ENCODE assay signal across 19 cellular contexts in the genomic region with DNA sequence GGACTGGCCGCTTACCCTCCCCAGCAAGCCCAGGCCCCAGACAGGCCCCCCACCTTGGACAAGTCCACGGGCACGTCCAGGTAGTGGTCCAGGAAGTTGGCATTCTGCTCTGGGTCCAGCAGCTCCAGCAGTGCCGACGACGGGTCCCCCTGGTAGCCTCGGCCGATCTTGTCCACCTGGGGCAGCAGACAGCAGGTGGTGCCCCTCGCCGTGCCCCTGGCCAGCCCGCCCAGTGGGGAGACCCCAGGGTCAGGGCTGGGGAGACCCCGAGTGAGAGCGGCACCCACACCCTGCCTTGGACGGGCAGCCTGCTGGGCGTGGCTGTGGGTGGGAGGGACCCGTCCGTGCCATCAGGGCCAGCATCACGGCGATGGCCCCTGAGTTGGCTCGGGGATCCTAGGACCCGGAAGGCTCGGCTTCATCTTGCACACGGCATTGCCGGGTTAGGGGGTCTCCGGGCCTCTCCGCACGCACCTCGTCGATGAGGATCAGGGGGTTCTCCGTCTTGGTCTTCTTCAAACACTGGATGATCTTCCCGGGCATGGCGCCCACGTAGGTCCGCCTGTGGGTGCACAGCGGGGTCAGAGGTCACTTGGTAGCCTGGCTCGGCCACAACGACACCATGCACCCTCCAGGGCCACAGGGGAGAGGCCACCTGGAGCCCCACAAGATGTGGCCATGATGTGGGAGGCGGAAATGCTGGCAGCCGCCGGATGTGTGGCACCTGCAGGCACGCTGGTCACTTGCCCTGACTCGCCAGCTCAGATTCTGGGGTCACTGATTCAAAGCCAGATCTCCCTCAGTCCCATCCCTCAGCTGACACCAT. TPM values are rescaled to one million over a fixed set of nuclear protein-coding genes. Genes with fewer than 3 reads are reported as not detected.
DNase-seq lines count a peak whose midpoint lies in the region; ATAC-seq, FAIRE-seq and TF ChIP-seq lines count a peak whose summit lies in the region.
"Had no signal": no experiment of that assay in that cellular context is flagged by ENCODE, and none has a peak within 500 bp of the region (broad histone marks: within the 10 kb centered on the region; RNA-seq: fewer than 3 reads in every experiment).

No MANE protein-coding gene starts in this region.

- H3K56ac ChIP-seq in H1 (replicated peaks; ENCODE audit: insufficient read length, low read depth, low read length): no peak overlapping the region

- H3K4me1 ChIP-seq in heart right ventricle: peaks cover 7 to 23% (median 19%) of the 10 kb centered on the region in 9 donors
- H3K4me1 ChIP-seq in H1 (replicated peaks in 1 of 4; ENCODE audit: control insufficient read depth in 3 of 4, insufficient read depth in 4 of 4, low read length in 3 of 4): no peaks in the 10 kb centered on the region; a peak in 1 of 7 replicates
- peaks cover 8 to 35% (median 24%) of the 10 kb centered on the region in 6 donors for H3K4me1 ChIP-seq in spleen
- peaks cover 0 to 13% (median 11%) of the 10 kb centered on the region in 4 donors for H3K4me1 ChIP-seq in transverse colon
- H3K4me1 ChIP-seq in testis: peaks cover 8% of the 10 kb centered on the region

- TF ChIP-seq EP300 in H1 (IDR thresholded peaks at IDR 0.05; ENCODE audit: borderline replicate concordance in 1 of 2, low read depth in 2 of 2, low read length in 2 of 2) (no peak), transverse colon (IDR thresholded peaks at IDR 0.05; ENCODE audit: low read depth) (no peak)

- H3K27ac ChIP-seq in heart right ventricle (no peak overlapping the region), H1 (ENCODE audit: low read depth, low read length) (no peak overlapping the region; the same call in 1 of the 2 replicates), spleen (peak overlapping the region in 1 of 8 donors; percentile 8), transverse colon (no peak overlapping the region), testis (no peak overlapping the region)
- H3K27ac ChIP-seq: prostate gland had no signal

- in situ Hi-C loops in transverse colon (cut with MboI; ENCODE audit: low pct_ligation_motif_present in 1 of 4, low pct_unique_long_range_greater_than_20kb in 1 of 4, low sequenced_read_pairs in 3 of 4): no loop called here

- no peaks in the 10 kb centered on the region for H3K27me3 ChIP-seq in heart right ventricle
- no peaks in the 10 kb centered on the region for H3K27me3 ChIP-seq in H1 (replicated peaks in 1 of 4; ENCODE audit: control insufficient read depth in 3 of 4, extremely low read depth in 1 of 4, insufficient read depth in 3 of 4, low read length in 3 of 4)
- H3K27me3 ChIP-seq in spleen (replicated peaks in 1 of 7): no peaks in the 10 kb centered on the region
- no peaks in the 10 kb centered on the region for H3K27me3 ChIP-seq in transverse colon
- no peaks in the 10 kb centered on the region for H3K27me3 ChIP-seq in testis

- H2BK120ac ChIP-seq in H1 (replicated peaks; ENCODE audit: low read depth, low read length): no peak overlapping the region

- no peak overlapping the region for H2AFZ ChIP-seq in H1 (ENCODE audit: low read length)

- H3K9ac ChIP-seq in H1 (replicated peaks in 1 of 4; ENCODE audit: extremely low read depth in 1 of 4, low read depth in 3 of 4, low read length in 3 of 4): no peak overlapping the region

- H4K8ac ChIP-seq in H1 (ENCODE audit: extremely low read depth, insufficient read depth, low read length): no peak overlapping the region; the same call in none of the 2 replicates

- TF ChIP-seq RAD21 in H1 (IDR thresholded peaks at IDR 0.05 in 1 of 2, conservative IDR thresholded peaks at IDR 0.05 in 1 of 2; ENCODE audit: low read depth in 2 of 2, low read length in 2 of 2): no peak

- WGBS in heart right ventricle, 2 donors: 87 to 93% methylated on average over 42 of the region's 42 CpGs
- WGBS in H1 (ENCODE audit: extremely low coverage in 1 of 2, insufficient coverage in 1 of 2, insufficient read length in 1 of 2, insufficient replicate concordance in 2 of 2, low coverage in 1 of 2, low lambda C conversion rate in 2 of 2, missing lambda C conversion rate in 1 of 2), 2 experiments: 91% methylated on average over 39 of the region's 42 CpGs; no CpG with 5 or more reads in 1 of the 2 experiments
- WGBS in spleen, 5 donors: 87 to 94% (median 88%) methylated on average over 24 to 42 of the region's 42 CpGs
- 88% methylated on average over 39 of the region's 42 CpGs; no CpG with 5 or more reads in 1 of the 2 donors for WGBS in transverse colon (ENCODE audit: low coverage in 1 of 2), 2 donors
- 84 to 96% methylated on average over 16 to 31 of the region's 42 CpGs for WGBS in testis, 2 donors

- DNase-seq in cardiac septum (ENCODE audit: low spot score) (peak; percentile 69), heart right ventricle (no peak), NCI-H226 (peak; percentile 2), H1 (ENCODE audit: low read depth in 1 of 2, low spot score in 2 of 2) (no peak), spleen (peak; percentile 74), frontal cortex (ENCODE audit: low spot score in 2 of 2) (no peak), transverse colon (no peak), testis (no peak)
- DNase-seq: activated CD8-positive, alpha-beta T cell treated with anti-CD3 and anti-CD28 coated beads, Interleukin-2, amount 10 ng/mL, durations not matched to agents 7 days and 5 days; activated gamma-delta T cell treated with Interleukin-2 at 50 U/mL for 16 hours; effector CD8-positive, alpha-beta T cell; hypothalamus; KG1 had no signal

- no peak for TF ChIP-seq POLR2A in H1 (IDR thresholded peaks at IDR 0.05; ENCODE audit: control extremely low read depth in 1 of 2, low read depth in 2 of 2, low read length in 2 of 2)
- no peak for TF ChIP-seq POLR2A in spleen (IDR thresholded peaks at IDR 0.05)
- no peak for TF ChIP-seq POLR2A in transverse colon (IDR thresholded peaks at IDR 0.05)
- no peak for TF ChIP-seq POLR2A in testis (IDR thresholded peaks at IDR 0.05)

- CTCF ChIA-PET in H1 (lab: Charles Lee; ENCODE audit: partially characterized antibody): interaction anchor here (0.8 to 1.8 kb wide), 3 partner anchors 10 to 97 kb away, joined by 3 to 5 read pairs (median 4); a partner anchor contains a TSS

- H3K4me2 ChIP-seq in H1 (ENCODE audit: insufficient read depth in 1 of 2, low read depth in 2 of 2, low read length in 2 of 2): no peak overlapping the region

- H4K5ac ChIP-seq in H1 (ENCODE audit: insufficient read length, low read depth, low read length): no peak overlapping the region

- POLR2A ChIA-PET in H1 (lab: Charles Lee; ENCODE audit: partially characterized antibody): interaction anchor here (1.0 to 15.6 kb wide), 5 partner anchors 10 to 93 kb away, joined by 3 to 620 read pairs (median 3); a partner anchor contains a TSS

- peaks cover 0 to 26% of the 10 kb centered on the region in 2 experiments; a peak in 1 of 4 replicates for H3K79me2 ChIP-seq in H1 (ENCODE audit: control insufficient read depth in 1 of 2, insufficient read depth in 2 of 2, low read length in 2 of 2)

- no peak overlapping the region for H2BK15ac ChIP-seq in H1 (ENCODE audit: low read length)

- H3K4me3 ChIP-seq in heart right ventricle (no peak overlapping the region), H1 (ENCODE audit: extremely low read depth in 1 of 4, insufficient read depth in 2 of 4, low read depth in 3 of 4, low read length in 4 of 4) (no peak overlapping the region), spleen (no peak overlapping the region), transverse colon (no peak overlapping the region), testis (no peak overlapping the region)
- H3K4me3 ChIP-seq: prostate gland, SK-N-MC had no signal

- H3K23me2 ChIP-seq in H1 (ENCODE audit: low read depth, low read length): no peaks in the 10 kb centered on the region; the same call in 1 of the 2 replicates

- no peak for FAIRE-seq in H1 (lab: Jason Lieb, UNC)
- no peak for FAIRE-seq in frontal cortex (lab: Jason Lieb, UNC)
- FAIRE-seq: bronchial epithelial cell had no signal

- H3K18ac ChIP-seq in H1 (ENCODE audit: extremely low read depth, low read length): no peak overlapping the region

- no peak overlapping the region for H3K4ac ChIP-seq in H1 (replicated peaks; ENCODE audit: insufficient read length, low read depth, low read length)

- H2AK5ac ChIP-seq in H1 (ENCODE audit: low read depth, low read length): no peak overlapping the region

- peaks cover 39 to 44% of the 10 kb centered on the region in 2 experiments for H4K20me1 ChIP-seq in H1 (replicated peaks in 1 of 2; ENCODE audit: control insufficient read depth in 1 of 2, insufficient read depth in 2 of 2, low read length in 2 of 2)

- H2BK5ac ChIP-seq in H1 (ENCODE audit: low read depth, low read length): no peak overlapping the region; the same call in 1 of the 2 replicates

- H3K36me3 ChIP-seq in heart right ventricle (peaks cover 7 to 98% (median 68%) of the 10 kb centered on the region in 9 donors), H1 (ENCODE audit: control insufficient read depth in 2 of 4, insufficient read depth in 4 of 4, low read length in 3 of 4) (peaks cover 47 to 86% (median 79%) of the 10 kb centered on the region in 4 experiments), spleen (peaks cover 4 to 100% (median 91%) of the 10 kb centered on the region in 6 donors), transverse colon (peaks cover 0 to 36% (median 9%) of the 10 kb centered on the region in 4 donors), testis (ENCODE audit: low read depth, missing control alignments) (no peaks in the 10 kb centered on the region)

- H2BK20ac ChIP-seq in H1 (ENCODE audit: low read length): no peak overlapping the region

- H3K23ac ChIP-seq in H1 (ENCODE audit: insufficient read length): no peak overlapping the region

- no peak for ATAC-seq in heart right ventricle
- ATAC-seq: activated CD8-positive, alpha-beta T cell treated with anti-CD3 and anti-CD28 coated beads, Interleukin-2, amount 10 ng/mL, durations not matched to agents 7 days and 5 days had no signal

- no peak overlapping the region for H4K91ac ChIP-seq in H1 (replicated peaks; ENCODE audit: insufficient read length, low read length)

- H3K9me3 ChIP-seq in heart right ventricle: no peaks in the 10 kb centered on the region
- peaks cover 0 to 3% of the 10 kb centered on the region in 2 experiments; a peak in 1 of 4 replicates for H3K9me3 ChIP-seq in H1 (ENCODE audit: insufficient read depth in 2 of 2, low read depth in 1 of 2, low read length in 1 of 2)
- H3K9me3 ChIP-seq in spleen: no peaks in the 10 kb centered on the region
- no peaks in the 10 kb centered on the region for H3K9me3 ChIP-seq in transverse colon
- H3K9me3 ChIP-seq in testis: no peaks in the 10 kb centered on the region
- H3K9me3 ChIP-seq: prostate gland had no signal

- no peak for TF ChIP-seq CTCF in heart right ventricle (IDR thresholded peaks at IDR 0.05)
- no peak for TF ChIP-seq CTCF in H1 (IDR thresholded peaks at IDR 0.05; ENCODE audit: control extremely low read depth in 1 of 3, insufficient read depth in 1 of 3, low read depth in 1 of 3, low read length in 3 of 3)
- no peak for TF ChIP-seq CTCF in spleen (IDR thresholded peaks at IDR 0.05 in 8 of 11, conservative IDR thresholded peaks at IDR 0.05 in 3 of 11)
- TF ChIP-seq CTCF in transverse colon (IDR thresholded peaks at IDR 0.05): no peak
- TF ChIP-seq CTCF in testis (IDR thresholded peaks at IDR 0.05): no peak

- H2BK12ac ChIP-seq in H1 (ENCODE audit: low read depth, low read length): no peak overlapping the region

- no peak overlapping the region for H3K14ac ChIP-seq in H1 (ENCODE audit: insufficient read length)

- intact Hi-C loops in cardiac septum (cut with DNase I) (no loop called here), heart right ventricle (cut with DNase I) (no loop called here), spleen (cut with DNase I; ENCODE audit: low total_unique reads) (no loop called here), transverse colon (cut with DNase I; ENCODE audit: low total_unique reads) (no loop called here), testis (cut with DNase I; ENCODE audit: low total_unique reads) (no loop called here)

- H3K79me1 ChIP-seq in H1 (ENCODE audit: low read depth, low read length): peaks cover 6% of the 10 kb centered on the region

RNA-seq across cellular contexts. Expression of a gene that starts 6.3 kb away (rescaled TPM):
- total RNA-seq in cardiac septum: 337 TPM
- 100 to 1,000 TPM; 270 to 463 (median 322) TPM for total RNA-seq in heart right ventricle
- 1,000 to 10,000 TPM in 1 of 2 donors, 100 to 1,000 TPM in 1; 980 to 1,152 TPM for polyA plus RNA-seq in heart right ventricle
- 1,075 and 1,137 TPM in 2 replicates for total RNA-seq in H1 (2021; fragmentation: NEBNext Ultra II Directional; extraction: Animal tissue kit (Norgen Biotek cat#: 25700))
- 730 and 951 TPM in 2 replicates for polyA plus RNA-seq in H1 (2011; rRNA removed)
- polyA plus RNA-seq in H1 (2011; cell fraction: cytosol; rRNA removed): 943 TPM
- 857 TPM for polyA plus RNA-seq in H1 (2011; cell fraction: nucleus; rRNA removed)
- 996 to 2,048 TPM (median 1,766 TPM) in 4 replicates for polyA plus RNA-seq in H1 (2012, experiment 1 of 2)
- polyA plus RNA-seq in H1 (2012, experiment 2 of 2): 1,380 TPM
- 1,979 TPM for polyA plus RNA-seq in H1 (2013, experiment 1 of 2)
- 1,903 TPM for polyA plus RNA-seq in H1 (2013, experiment 2 of 2)
- 131 and 137 TPM in 2 replicates for polyA minus RNA-seq in H1 (2011; rRNA and poly(A)+ RNA removed)
- polyA minus RNA-seq in H1 (2011; cell fraction: cytosol; rRNA and poly(A)+ RNA removed): 830 TPM
- polyA minus RNA-seq in H1 (2011; cell fraction: nucleus; rRNA and poly(A)+ RNA removed): 332 TPM
- 100 to 1,000 TPM; 294 to 922 (median 652) TPM for total RNA-seq in spleen
- 1,000 to 10,000 TPM; 2,501 to 2,825 (median 2,795) TPM for polyA plus RNA-seq in spleen
- 262 TPM for total RNA-seq in frontal cortex
- 100 to 1,000 TPM in 3 of 4 donors, 10 to 100 TPM in 1; 87.9 to 636 (median 329) TPM for total RNA-seq in transverse colon
- 100 to 1,000 TPM; 331 to 531 TPM for total RNA-seq in testis
- polyA plus RNA-seq in testis (ENCODE audit: insufficient read depth, low read depth, low replicate concordance): 497 TPM

RNA-seq across cellular contexts. Expression of a gene that starts 15.6 kb away (rescaled TPM):
- total RNA-seq in cardiac septum (4.3 TPM), heart right ventricle (1 to 10 TPM; 3.3 to 7.6 (median 4.2) TPM), spleen (1 to 10 TPM; 1.9 to 8.8 (median 3.1) TPM), frontal cortex (27.3 TPM), transverse colon (10 to 100 TPM; 10.8 to 30.1 (median 16.6) TPM), testis (10 to 100 TPM; 18.8 to 21.0 TPM)
- polyA plus RNA-seq in heart right ventricle (10 to 100 TPM in 1 of 2 donors, 1 to 10 TPM in 1; 6.3 to 13.2 TPM), H1 (2011; rRNA removed) (20.6 and 29.4 TPM in 2 replicates), spleen (1 to 10 TPM; 3.3 to 5.5 (median 3.8) TPM), testis (ENCODE audit: insufficient read depth, low read depth, low replicate concordance) (8.1 TPM)
- 8.2 and 9.5 TPM in 2 replicates for total RNA-seq in H1 (2021; fragmentation: NEBNext Ultra II Directional; extraction: Animal tissue kit (Norgen Biotek cat#: 25700))
- 22.0 TPM for polyA plus RNA-seq in H1 (2011; cell fraction: cytosol; rRNA removed)
- 22.8 TPM for polyA plus RNA-seq in H1 (2011; cell fraction: nucleus; rRNA removed)
- polyA plus RNA-seq in H1 (2012, experiment 1 of 2): 8.0 to 16.5 TPM (median 12.2 TPM) in 4 replicates
- polyA plus RNA-seq in H1 (2012, experiment 2 of 2): 8.5 TPM
- polyA plus RNA-seq in H1 (2013, experiment 1 of 2): 10.6 TPM
- 10.7 TPM for polyA plus RNA-seq in H1 (2013, experiment 2 of 2)
- 1.6 and 2.3 TPM in 2 replicates for polyA minus RNA-seq in H1 (2011; rRNA and poly(A)+ RNA removed)
- 11.4 TPM for polyA minus RNA-seq in H1 (2011; cell fraction: cytosol; rRNA and poly(A)+ RNA removed)
- 4.7 TPM for polyA minus RNA-seq in H1 (2011; cell fraction: nucleus; rRNA and poly(A)+ RNA removed)

RNA-seq across cellular contexts. Expression of a gene that starts 16.1 kb away (rescaled TPM):
- total RNA-seq in cardiac septum: 143 TPM
- total RNA-seq in heart right ventricle: 100 to 1,000 TPM; 122 to 173 (median 133) TPM
- polyA plus RNA-seq in heart right ventricle: 100 to 1,000 TPM; 263 to 658 TPM
- total RNA-seq in H1 (2021; fragmentation: NEBNext Ultra II Directional; extraction: Animal tissue kit (Norgen Biotek cat#: 25700)): 17.3 and 20.4 TPM in 2 replicates
- 36.1 and 36.9 TPM in 2 replicates for polyA plus RNA-seq in H1 (2011; rRNA removed)
- polyA plus RNA-seq in H1 (2011; cell fraction: cytosol; rRNA removed): 26.2 TPM
- polyA plus RNA-seq in H1 (2011; cell fraction: nucleus; rRNA removed): 20.9 TPM
- 15.4 to 29.5 TPM (median 24.5 TPM) in 4 replicates for polyA plus RNA-seq in H1 (2012, experiment 1 of 2)
- polyA plus RNA-seq in H1 (2012, experiment 2 of 2): 18.7 TPM
- polyA plus RNA-seq in H1 (2013, experiment 1 of 2): 17.6 TPM
- 17.0 TPM for polyA plus RNA-seq in H1 (2013, experiment 2 of 2)
- 2.6 and 3.4 TPM in 2 replicates for polyA minus RNA-seq in H1 (2011; rRNA and poly(A)+ RNA removed)
- polyA minus RNA-seq in H1 (2011; cell fraction: cytosol; rRNA and poly(A)+ RNA removed): 10.9 TPM
- polyA minus RNA-seq in H1 (2011; cell fraction: nucleus; rRNA and poly(A)+ RNA removed): 11.3 TPM
- total RNA-seq in spleen: 10 to 100 TPM; 15.7 to 41.0 (median 36.8) TPM
- polyA plus RNA-seq in spleen: 10 to 100 TPM; 71.0 to 89.5 (median 78.0) TPM
- 15.1 TPM for total RNA-seq in frontal cortex
- 10 to 100 TPM; 30.3 to 73.5 (median 52.6) TPM for total RNA-seq in transverse colon
- 100 to 1,000 TPM in 1 of 2 donors, 10 to 100 TPM in 1; 98.0 to 198 TPM for total RNA-seq in testis
- 152 TPM for polyA plus RNA-seq in testis (ENCODE audit: insufficient read depth, low read depth, low replicate concordance)

RNA-seq across cellular contexts. Expression of a gene that starts 23.5 kb away (rescaled TPM):
- total RNA-seq in cardiac septum (70.8 TPM), heart right ventricle (100 to 1,000 TPM in 1 of 10 donors, 10 to 100 TPM in 9; 71.4 to 101 (median 88.5) TPM), spleen (10 to 100 TPM; 33.1 to 65.8 (median 56.5) TPM), frontal cortex (39.9 TPM), transverse colon (100 to 1,000 TPM in 1 of 4 donors, 10 to 100 TPM in 3; 28.7 to 164 (median 39.8) TPM), testis (100 to 1,000 TPM; 100 to 133 TPM)
- polyA plus RNA-seq in heart right ventricle (100 to 1,000 TPM in 1 of 2 donors, 10 to 100 TPM in 1; 95.0 to 121 TPM), H1 (2011; rRNA removed) (98.1 and 157 TPM in 2 replicates), spleen (10 to 100 TPM; 29.2 to 48.2 (median 42.6) TPM), testis (ENCODE audit: insufficient read depth, low read depth, low replicate concordance) (48.1 TPM)
- total RNA-seq in H1 (2021; fragmentation: NEBNext Ultra II Directional; extraction: Animal tissue kit (Norgen Biotek cat#: 25700)): 117 and 124 TPM in 2 replicates
- 145 TPM for polyA plus RNA-seq in H1 (2011; cell fraction: cytosol; rRNA removed)
- polyA plus RNA-seq in H1 (2011; cell fraction: nucleus; rRNA removed): 190 TPM
- polyA plus RNA-seq in H1 (2012, experiment 1 of 2): 74.7 to 137 TPM (median 126 TPM) in 4 replicates
- 84.5 TPM for polyA plus RNA-seq in H1 (2012, experiment 2 of 2)
- 54.5 TPM for polyA plus RNA-seq in H1 (2013, experiment 1 of 2)
- polyA plus RNA-seq in H1 (2013, experiment 2 of 2): 51.7 TPM
- 53.4 and 67.5 TPM in 2 replicates for polyA minus RNA-seq in H1 (2011; rRNA and poly(A)+ RNA removed)
- 72.8 TPM for polyA minus RNA-seq in H1 (2011; cell fraction: cytosol; rRNA and poly(A)+ RNA removed)
- polyA minus RNA-seq in H1 (2011; cell fraction: nucleus; rRNA and poly(A)+ RNA removed): 52.7 TPM

RNA-seq across cellular contexts. Expression of a gene that starts 24.0 kb away (rescaled TPM):
- total RNA-seq in cardiac septum (not detected), heart right ventricle (not detected), spleen (not detected), frontal cortex (0.41 TPM), transverse colon (not detected), testis (1 to 10 TPM; 6.1 to 9.3 TPM)
- polyA plus RNA-seq in heart right ventricle (not detected), H1 (2011; rRNA removed) (0.12 TPM in 1 of 2 replicates, not detected in the other), spleen (not detected), testis (ENCODE audit: insufficient read depth, low read depth, low replicate concordance) (31.3 TPM)
- total RNA-seq in H1 (2021; fragmentation: NEBNext Ultra II Directional; extraction: Animal tissue kit (Norgen Biotek cat#: 25700)): not detected in 2 replicates
- polyA plus RNA-seq in H1 (2011; cell fraction: cytosol; rRNA removed): not detected
- not detected for polyA plus RNA-seq in H1 (2011; cell fraction: nucleus; rRNA removed)
- not detected in 4 replicates for polyA plus RNA-seq in H1 (2012, experiment 1 of 2)
- polyA plus RNA-seq in H1 (2012, experiment 2 of 2): not detected
- polyA plus RNA-seq in H1 (2013, experiment 1 of 2): 0.02 TPM
- 0.04 TPM for polyA plus RNA-seq in H1 (2013, experiment 2 of 2)
- polyA minus RNA-seq in H1 (2011; rRNA and poly(A)+ RNA removed): 0.05 TPM in 1 of 2 replicates, not detected in the other
- not detected for polyA minus RNA-seq in H1 (2011; cell fraction: cytosol; rRNA and poly(A)+ RNA removed)
- not detected for polyA minus RNA-seq in H1 (2011; cell fraction: nucleus; rRNA and poly(A)+ RNA removed)
- total RNA-seq: activated CD8-positive, alpha-beta T cell treated with anti-CD3 and anti-CD28 coated beads, Interleukin-2, amount 10 ng/mL, durations not matched to agents 7 days and 5 days; bronchial epithelial cell; G401; OCI-LY7; subcutaneous adipose tissue had no signal

Comparison
In these comparisons a context has a peak if more than half of its experiments do, and no peak if none do; other contexts are left out.
1. DNase-seq: peak in cardiac septum (single experiment), NCI-H226 (single experiment) and spleen (single experiment); none in heart right ventricle (0 of 2), H1 (0 of 2), frontal cortex (0 of 2), transverse colon (single experiment) and testis (single experiment).